ENCODE assay signal across 27 cellular contexts in genomic region chr2:159128191-159128590, GRCh38.
DNase-seq lines count a peak whose midpoint lies in the region; ATAC-seq and TF ChIP-seq lines count a peak whose summit lies in the region.
"Had no signal": no experiment of that assay in that cellular context is flagged by ENCODE, and none has a peak within 500 bp of the region (broad histone marks: within the 10 kb centered on the region; RNA-seq: fewer than 3 reads in every experiment).

No MANE protein-coding gene starts in this region.

- H3K27ac Mint-ChIP-seq in type B pancreatic cell: peak overlapping the region; percentile 86
- H3K27ac Mint-ChIP-seq: activated B cell treated with CpG ODN at 0.5 μM for 24 hours; CD4-positive, alpha-beta memory T cell; stimulated activated naive CD8-positive, alpha-beta T cell treated with anti-CD3 and anti-CD28 coated beads, Interleukin-15, amount 100 ng/mL, for 72 hours had no signal

- H3K9me3 ChIP-seq in left ventricle myocardium inferior (replicated peaks): no peaks in the 10 kb centered on the region
- H3K9me3 ChIP-seq in esophagus squamous epithelium: no peaks in the 10 kb centered on the region
- H3K9me3 ChIP-seq in vagina: no peaks in the 10 kb centered on the region
- H3K9me3 ChIP-seq: body of pancreas, HAP-1, neutrophil, prostate gland had no signal

- ATAC-seq in Right ventricle myocardium inferior: peak; percentile 83
- ATAC-seq: activated T-cell treated with anti-CD3 and anti-CD28 coated beads, Interleukin-2, amount 50 U/mL, for 72 hours; body of pancreas; K562; stimulated activated naive CD8-positive, alpha-beta T cell treated with anti-CD3 and anti-CD28 coated beads, Interleukin-15, amount 100 ng/mL, for 72 hours had no signal

- peaks cover 94% of the 10 kb centered on the region for H3K4me1 ChIP-seq in left ventricle myocardium inferior
- peaks cover 19 to 91% (median 39%) of the 10 kb centered on the region in 3 donors for H3K4me1 ChIP-seq in esophagus squamous epithelium
- peaks cover 50% of the 10 kb centered on the region for H3K4me1 ChIP-seq in vagina
- H3K4me1 ChIP-seq: HAP-1 had no signal

- no peaks in the 10 kb centered on the region for H3K36me3 ChIP-seq in left ventricle myocardium inferior
- H3K36me3 ChIP-seq in esophagus squamous epithelium: peaks cover 0 to 3% (median 0%) of the 10 kb centered on the region in 3 donors
- H3K36me3 ChIP-seq in vagina: no peaks in the 10 kb centered on the region
- H3K36me3 ChIP-seq: HAP-1, neutrophil, prostate gland had no signal

- peaks cover 54% of the 10 kb centered on the region for H3K4me1 Mint-ChIP-seq in type B pancreatic cell (ENCODE audit: unreplicated experiment)

- no peaks in the 10 kb centered on the region for H3K9me3 Mint-ChIP-seq in type B pancreatic cell
- H3K9me3 Mint-ChIP-seq: activated T-cell treated with anti-CD3 and anti-CD28 coated beads, Interleukin-2, amount 50 U/mL, for 72 hours; CD4-positive, alpha-beta memory T cell; stimulated activated naive CD8-positive, alpha-beta T cell treated with anti-CD3 and anti-CD28 coated beads, Interleukin-15, amount 100 ng/mL, for 72 hours had no signal

- intact Hi-C loops in Right ventricle myocardium inferior (cut with DNase I) (no loop called here), cardiac septum (cut with DNase I) (no loop called here), left ventricle myocardium inferior (cut with micrococcal nuclease) (no loop called here), esophagus squamous epithelium (cut with DNase I) (no loop called here), vagina (cut with DNase I) (no loop called here)

- H3K4me3 ChIP-seq in left ventricle myocardium inferior (no peak overlapping the region), esophagus squamous epithelium (no peak overlapping the region), vagina (no peak overlapping the region)
- H3K4me3 ChIP-seq: body of pancreas, HAP-1, K562, prostate gland had no signal

- H3K36me3 Mint-ChIP-seq in type B pancreatic cell: peaks cover 26% of the 10 kb centered on the region
- H3K36me3 Mint-ChIP-seq: CD4-positive, alpha-beta memory T cell had no signal

- H3K4me3 Mint-ChIP-seq in type B pancreatic cell: peak overlapping the region; percentile 12
- H3K4me3 Mint-ChIP-seq: activated B cell treated with CpG ODN at 0.5 μM for 24 hours; activated T-cell treated with anti-CD3 and anti-CD28 coated beads, Interleukin-2, amount 50 U/mL, for 72 hours; CD4-positive, alpha-beta memory T cell; stimulated activated naive CD8-positive, alpha-beta T cell treated with anti-CD3 and anti-CD28 coated beads, Interleukin-15, amount 100 ng/mL, for 72 hours had no signal

- DNase-seq in Right ventricle myocardium inferior (ENCODE audit: missing footprints) (no peak), cardiac septum (ENCODE audit: low spot score) (no peak), SK-N-DZ (ENCODE audit: low spot score) (peak; percentile 76), left ventricle myocardium inferior (peak; percentile 64), type B pancreatic cell (ENCODE audit: extremely low spot score, unreplicated experiment) (no peak), esophagus squamous epithelium (lab: John Stamatoyannopoulos, UW) (no peak), RPMI8226 (no peak), vagina (ENCODE audit: extremely low spot score in 2 of 2) (no peak)
- DNase-seq: 8988T; activated B cell treated with CpG ODN at 0.5 μM for 24 hours; activated CD4-positive, alpha-beta T cell treated with anti-CD3 and anti-CD28 coated beads, Interleukin-2, amount 50 U/mL, for 4 hours; activated naive CD4-positive, alpha-beta T cell; activated T-cell treated with anti-CD3 and anti-CD28 coated beads, Interleukin-2, amount 50 U/mL, for 72 hours; body of pancreas; CD4-positive, alpha-beta memory T cell; DMS153; effector CD4-positive, alpha-beta T cell; foreskin fibroblast; GDM1; NCI-H1105 treated with DMSO at 0.1 percent for 48 hours; NCI-H2029; NK-92 treated with Interleukin-12 subunit alpha and Interleukin-12 subunit beta, amount 100 ng/mL, for 24 hours; stimulated activated naive CD8-positive, alpha-beta T cell treated with anti-CD3 and anti-CD28 coated beads, Interleukin-15, amount 100 ng/mL, for 72 hours had no signal

- H3K27ac ChIP-seq in left ventricle myocardium inferior (replicated peaks) (peak overlapping the region; percentile 84), esophagus squamous epithelium (no peak overlapping the region), vagina (no peak overlapping the region)
- H3K27ac ChIP-seq: body of pancreas, neutrophil, prostate gland had no signal

- TF ChIP-seq CTCF in left ventricle myocardium inferior (IDR thresholded peaks at IDR 0.05; ENCODE audit: borderline replicate concordance) (no peak), type B pancreatic cell (conservative IDR thresholded peaks at IDR 0.05) (no peak), esophagus squamous epithelium (IDR thresholded peaks at IDR 0.05) (no peak), vagina (IDR thresholded peaks at IDR 0.05) (no peak)

- no peaks in the 10 kb centered on the region for H3K27me3 Mint-ChIP-seq in type B pancreatic cell
- H3K27me3 Mint-ChIP-seq: activated B cell treated with CpG ODN at 0.5 μM for 24 hours; CD4-positive, alpha-beta memory T cell; stimulated activated naive CD8-positive, alpha-beta T cell treated with anti-CD3 and anti-CD28 coated beads, Interleukin-15, amount 100 ng/mL, for 72 hours had no signal

- H3K27me3 ChIP-seq in left ventricle myocardium inferior (ENCODE audit: low read depth): no peaks in the 10 kb centered on the region
- H3K27me3 ChIP-seq in esophagus squamous epithelium: no peaks in the 10 kb centered on the region
- H3K27me3 ChIP-seq in vagina: no peaks in the 10 kb centered on the region
- H3K27me3 ChIP-seq: body of pancreas had no signal

- TF ChIP-seq POLR2A in esophagus squamous epithelium (IDR thresholded peaks at IDR 0.05): no peak
- no peak for TF ChIP-seq POLR2A in vagina (IDR thresholded peaks at IDR 0.05)

- 31 to 36% methylated on average over 1 of the region's 1 CpG for WGBS in esophagus squamous epithelium, 2 donors

Comparison
In these comparisons a context has a peak if more than half of its experiments do, and no peak if none do; other contexts are left out.
1. DNase-seq: peak in SK-N-DZ (single experiment) and left ventricle myocardium inferior (single experiment); none in Right ventricle myocardium inferior (single experiment), cardiac septum (single experiment), type B pancreatic cell (single experiment), esophagus squamous epithelium (single experiment), RPMI8226 (single experiment) and vagina (0 of 2).